8 cellular contexts compared by ENCODE assay signal in genomic region chr7:155838312-155838711, GRCh38. TPM values are rescaled to one million over a fixed set of nuclear protein-coding genes. Genes with fewer than 3 reads are reported as not detected.
"Had no signal": no experiment of that assay in that cellular context is flagged by ENCODE, and none has a peak within 500 bp of the region (broad histone marks: within the 10 kb centered on the region; RNA-seq: fewer than 3 reads in every experiment).

No MANE protein-coding gene starts in this region.

RNA-seq across cellular contexts. Expression of gene SHH, which starts 26.0 kb away (rescaled TPM):
- total RNA-seq: naive thymus-derived CD4-positive, alpha-beta T cell; natural killer cell; osteoblast; right atrium auricular region; smooth muscle cell; spleen; thyroid gland had no signal
- polyA plus RNA-seq: naive thymus-derived CD4-positive, alpha-beta T cell; ovary; smooth muscle cell; spleen had no signal
